23 cellular contexts compared by ENCODE assay signal in genomic region chr9:90789862-90790261, GRCh38. TPM values are rescaled to one million over a fixed set of nuclear protein-coding genes. Genes with fewer than 3 reads are reported as not detected.
DNase-seq lines count a peak whose midpoint lies in the region; ATAC-seq, FAIRE-seq and TF ChIP-seq lines count a peak whose summit lies in the region.
"Had no signal": no experiment of that assay in that cellular context is flagged by ENCODE, and none has a peak within 500 bp of the region (broad histone marks: within the 10 kb centered on the region; RNA-seq: fewer than 3 reads in every experiment).

No MANE protein-coding gene starts in this region.

- no peak overlapping the region for H3K27ac ChIP-seq in SJCRH30
- H3K27ac ChIP-seq in psoas muscle, result no peak overlapping the region
- H3K27ac ChIP-seq: KMS-11 had no signal

- H3K36me3 ChIP-seq in SJCRH30 (no peaks in the 10 kb centered on the region), psoas muscle (ENCODE audit: insufficient read depth in 1 of 2, low read depth in 1 of 2) (no peaks in the 10 kb centered on the region)

- peaks cover 0 to 8% (median 0%) of the 10 kb centered on the region in 7 donors for H3K9me3 Mint-ChIP-seq in naive B cell
- peaks cover 7% of the 10 kb centered on the region for H3K9me3 Mint-ChIP-seq in stimulated activated memory B cell treated with anti-CD40 and anti-IgM and Interleukin-4, amounts not matched to agents 10 μg/mL and 1 μg/mL and 100 μg/mL, for 72 hours
- H3K9me3 Mint-ChIP-seq: CD14-positive monocyte had no signal

- ATAC-seq in naive B cell (ENCODE audit: low read depth in 2 of 2) (no peak), psoas muscle (no peak), HG03196 (IDR thresholded peaks at IDR 0.05; ENCODE audit: unreplicated experiment) (no peak)
- ATAC-seq in stimulated activated memory B cell treated with anti-CD40 and anti-IgM and Interleukin-4, amounts not matched to agents 10 μg/mL and 1 μg/mL and 100 μg/mL, for 72 hours, result no peak
- ATAC-seq: HCT116 had no signal

- H3K4me1 Mint-ChIP-seq in naive B cell, result peaks cover 30 to 36% (median 32%) of the 10 kb centered on the region in 3 donors
- peaks cover 46% of the 10 kb centered on the region for H3K4me1 Mint-ChIP-seq in stimulated activated memory B cell treated with anti-CD40 and anti-IgM and Interleukin-4, amounts not matched to agents 10 μg/mL and 1 μg/mL and 100 μg/mL, for 72 hours

- H3K4me1 ChIP-seq in SJCRH30 (no peaks in the 10 kb centered on the region; the same call in 1 of the 2 replicates), psoas muscle (no peaks in the 10 kb centered on the region)

- no peaks in the 10 kb centered on the region for H3K27me3 ChIP-seq in SJCRH30
- H3K27me3 ChIP-seq in psoas muscle (ENCODE audit: insufficient read depth in 3 of 3, low read length in 2 of 3), result no peaks in the 10 kb centered on the region

- peak overlapping the region in 5 of 8 donors; percentile 31 to 75 (median 47) for H3K4me3 Mint-ChIP-seq in naive B cell
- H3K4me3 Mint-ChIP-seq in stimulated activated memory B cell treated with anti-CD40 and anti-IgM and Interleukin-4, amounts not matched to agents 10 μg/mL and 1 μg/mL and 100 μg/mL, for 72 hours, result no peak overlapping the region

- intact Hi-C loops in psoas muscle (cut with DNase I), result loop anchor here in 1 of 2 donors (10.0 kb wide), 1 partner anchor 55 kb away; no protein-coding TSS in a partner anchor

- no peaks in the 10 kb centered on the region for H3K27me3 Mint-ChIP-seq in naive B cell
- H3K27me3 Mint-ChIP-seq in stimulated activated memory B cell treated with anti-CD40 and anti-IgM and Interleukin-4, amounts not matched to agents 10 μg/mL and 1 μg/mL and 100 μg/mL, for 72 hours, result no peaks in the 10 kb centered on the region

- H3K36me3 Mint-ChIP-seq in naive B cell, result no peaks in the 10 kb centered on the region
- peaks cover 5% of the 10 kb centered on the region for H3K36me3 Mint-ChIP-seq in stimulated activated memory B cell treated with anti-CD40 and anti-IgM and Interleukin-4, amounts not matched to agents 10 μg/mL and 1 μg/mL and 100 μg/mL, for 72 hours
- H3K36me3 Mint-ChIP-seq: CD14-positive monocyte had no signal

- TF ChIP-seq CTCF in psoas muscle (IDR thresholded peaks at IDR 0.05), result no peak

- no peaks in the 10 kb centered on the region for H3K9me3 ChIP-seq in SJCRH30 (replicated peaks)
- H3K9me3 ChIP-seq in psoas muscle, result no peaks in the 10 kb centered on the region

- peak; percentile 52 for FAIRE-seq in GM12891 (lab: Jason Lieb, UNC)
- FAIRE-seq: HTR-8/SVneo, RCC 7860 had no signal

- TF ChIP-seq POLR2A in GM12891 (IDR thresholded peaks at IDR 0.05; ENCODE audit: low read depth, low read length), result no peak

- H3K27ac Mint-ChIP-seq in naive B cell, result peak overlapping the region in 3 of 6 donors; percentile 16 to 86 (median 81)
- H3K27ac Mint-ChIP-seq in stimulated activated memory B cell treated with anti-CD40 and anti-IgM and Interleukin-4, amounts not matched to agents 10 μg/mL and 1 μg/mL and 100 μg/mL, for 72 hours, result peak overlapping the region; percentile 82

- H3K4me3 ChIP-seq in SJCRH30, result no peak overlapping the region
- H3K4me3 ChIP-seq in psoas muscle, result no peak overlapping the region

- 35 to 50% (median 47%) methylated on average over 4 of the region's 4 CpGs for WGBS in psoas muscle, 3 donors

- DNase-seq in GM12891 (ENCODE audit: insufficient read length, low spot score), result no peak
- peak; percentile 17 to 51 for DNase-seq in SJCRH30
- DNase-seq in naive B cell, result no peak
- no peak for DNase-seq in effector CD8-positive, alpha-beta T cell (lab: John Stamatoyannopoulos, UW)
- no peak for DNase-seq in psoas muscle
- DNase-seq: DMS53, EL, GOT3, NCI-H1105, NCI-H146, NCI-H2029, NCI-H2227 treated with DMSO at 0.1 percent for 48 hours, NCI-H510A treated with DMSO at 0.1 percent for 48 hours, NCI-H748 treated with DMSO at 0.1 percent for 48 hours, OCI-M1 had no signal

TF ChIP-seq in GM12891, 5 proteins besides CTCF, POLR2A, EP300 and RAD21:
- no peak for TF ChIP-seq POU2F2 (IDR thresholded peaks at IDR 0.05; ENCODE audit: low read depth, low read length)
- no peak for TF ChIP-seq SPI1 (IDR thresholded peaks at IDR 0.05; ENCODE audit: low read depth, low read length)
TF ChIP-seq in GM12891: peak in this region for 0.

RNA-seq across cellular contexts. Expression of gene SYK, which starts 11.8 kb away (rescaled TPM):
- polyA plus RNA-seq in GM12891 (2012; ENCODE audit: low read depth, missing spikeins), result 21.7 TPM
- not detected in 2 replicates for total RNA-seq in SJCRH30 (2014; rRNA removed; shearing (Covaris generic))
- polyA plus RNA-seq in naive B cell (ENCODE audit: low read depth in 6 of 6) (100 to 1,000 TPM; 163 to 261 (median 214) TPM), psoas muscle (under 1 TPM; 0.40 to 0.52 (median 0.52) TPM)
- 1 to 10 TPM; 1.4 to 2.8 (median 2.1) TPM for total RNA-seq in psoas muscle
- total RNA-seq: A172 had no signal

Comparison
In these comparisons a context has a peak if more than half of its experiments do, and no peak if none do; other contexts are left out.
1. DNase-seq: peak in SJCRH30 (2 of 2); none in GM12891 (single experiment), naive B cell (single experiment), effector CD8-positive, alpha-beta T cell (single experiment) and psoas muscle (0 of 2).